Comparison of ENCODE assay signal across 9 cellular contexts in genomic region chr2:128638741-128639477, GRCh38.
DNase-seq lines count a peak whose midpoint lies in the region; ATAC-seq and TF ChIP-seq lines count a peak whose summit lies in the region.
"Had no signal": no experiment of that assay in that cellular context is flagged by ENCODE, and none has a peak within 500 bp of the region (broad histone marks: within the 10 kb centered on the region; RNA-seq: fewer than 3 reads in every experiment).

No MANE protein-coding gene starts in this region.

- no peaks in the 10 kb centered on the region for H3K9me3 ChIP-seq in DND-41 (ENCODE audit: insufficient read depth, low read length, severe bottlenecking)
- H3K9me3 ChIP-seq in mucosa of descending colon, result no peaks in the 10 kb centered on the region

- CTCF ChIA-PET in Calu3 (lab: Charles Lee), result no interaction called here

- no peak overlapping the region for H3K27ac ChIP-seq in DND-41 (ENCODE audit: low read length)

- H3K36me3 Mint-ChIP-seq in endothelial cell (ENCODE audit: low read depth, unreplicated experiment) (no peaks in the 10 kb centered on the region), Calu3 (ENCODE audit: insufficient read depth, unreplicated experiment) (no peaks in the 10 kb centered on the region)

- TF ChIP-seq CTCF in DND-41 (IDR thresholded peaks at IDR 0.05; ENCODE audit: borderline replicate concordance, extremely low read depth, low read length, poor library complexity, severe bottlenecking), result no peak
- no peak for TF ChIP-seq CTCF in endothelial cell (IDR thresholded peaks at IDR 0.05; ENCODE audit: unreplicated experiment)
- no peak for TF ChIP-seq CTCF in mucosa of descending colon (IDR thresholded peaks at IDR 0.05)
- no peak for TF ChIP-seq CTCF in Calu3 (IDR thresholded peaks at IDR 0.05; ENCODE audit: unreplicated experiment)

- no peak overlapping the region for H3K4me3 Mint-ChIP-seq in endothelial cell (ENCODE audit: unreplicated experiment)
- H3K4me3 Mint-ChIP-seq in Calu3 (ENCODE audit: low read depth, unreplicated experiment), result no peak overlapping the region

- no peak overlapping the region for H2AFZ ChIP-seq in DND-41 (ENCODE audit: low read depth, low read length)

- no TSS peak for BruUV-seq in Calu3 (replicated peaks; lab: Mats Ljungman, UMichigan)

- H3K4me1 ChIP-seq in DND-41 (ENCODE audit: insufficient read depth, low read length) (no peaks in the 10 kb centered on the region), mucosa of descending colon (ENCODE audit: low read depth) (no peaks in the 10 kb centered on the region)

- H3K27me3 ChIP-seq in DND-41 (ENCODE audit: insufficient read depth, low read length, poor library complexity), result no peaks in the 10 kb centered on the region

- H4K20me1 ChIP-seq in DND-41 (ENCODE audit: insufficient read depth, low read length), result no peaks in the 10 kb centered on the region

- H3K4me1 Mint-ChIP-seq in endothelial cell (ENCODE audit: unreplicated experiment) (peaks cover 23% of the 10 kb centered on the region), Calu3 (ENCODE audit: low read depth, unreplicated experiment) (no peaks in the 10 kb centered on the region)

- peaks cover 4% of the 10 kb centered on the region for H3K27me3 Mint-ChIP-seq in endothelial cell (ENCODE audit: unreplicated experiment)
- H3K27me3 Mint-ChIP-seq in Calu3 (ENCODE audit: unreplicated experiment), result peaks cover 35% of the 10 kb centered on the region

- H3K4me3 ChIP-seq in DND-41 (ENCODE audit: low read depth in 1 of 2, low read length in 2 of 2) (no peak overlapping the region), mucosa of descending colon (no peak overlapping the region)

- no peaks in the 10 kb centered on the region for H3K36me3 ChIP-seq in DND-41 (ENCODE audit: insufficient read depth, low read length)
- no peaks in the 10 kb centered on the region for H3K36me3 ChIP-seq in mucosa of descending colon (ENCODE audit: low read depth)

- H3K4me2 ChIP-seq in DND-41 (ENCODE audit: insufficient read depth, low read length), result no peak overlapping the region

- H3K9me3 Mint-ChIP-seq in endothelial cell (ENCODE audit: unreplicated experiment), result no peaks in the 10 kb centered on the region
- no peaks in the 10 kb centered on the region for H3K9me3 Mint-ChIP-seq in Calu3 (ENCODE audit: low read depth, unreplicated experiment)

- H3K79me2 ChIP-seq in DND-41 (ENCODE audit: insufficient read depth, low read length), result no peaks in the 10 kb centered on the region

- intact Hi-C loops in mucosa of descending colon (cut with DNase I, micrococcal nuclease) (no loop called here), Calu3 (cut with micrococcal nuclease; ENCODE audit: unreplicated experiment) (no loop called here)

- no peak overlapping the region for H3K9ac ChIP-seq in DND-41 (ENCODE audit: low read depth, low read length)

- DNase-seq in DND-41 (peak; percentile 1), M059J (ENCODE audit: low read depth) (peak; percentile 47), endothelial cell (ENCODE audit: low spot score) (peak; percentile 29), nucleus accumbens (lab: John Stamatoyannopoulos, UW) (peak in 35 of 56 donors; percentile 10 to 75 (median 35)), mucosa of descending colon (no peak), NCI-H128 (lab: John Stamatoyannopoulos, UW; ENCODE audit: unreplicated experiment) (no peak), Calu3 (no peak)
- DNase-seq: NCI-H526 treated with DMSO at 0.1 percent for 48 hours had no signal

- ATAC-seq in DND-41 (ENCODE audit: insufficient read depth, low read depth), result no peak
- no peak for ATAC-seq in mucosa of descending colon
- no peak for ATAC-seq in HG02981 (IDR thresholded peaks at IDR 0.05; ENCODE audit: unreplicated experiment)

- H3K27ac Mint-ChIP-seq in endothelial cell (ENCODE audit: unreplicated experiment) (peak overlapping the region; percentile 90), Calu3 (ENCODE audit: unreplicated experiment) (no peak overlapping the region)

Comparison
In these comparisons a context has a peak if more than half of its experiments do, and no peak if none do; other contexts are left out.
1. DNase-seq: peak in DND-41 (single experiment), M059J (single experiment), endothelial cell (single experiment) and nucleus accumbens (35 of 56); none in mucosa of descending colon (0 of 3), NCI-H128 (single experiment) and Calu3 (single experiment).